Comparison of ENCODE assay signal across 12 cellular contexts in the genomic region with DNA sequence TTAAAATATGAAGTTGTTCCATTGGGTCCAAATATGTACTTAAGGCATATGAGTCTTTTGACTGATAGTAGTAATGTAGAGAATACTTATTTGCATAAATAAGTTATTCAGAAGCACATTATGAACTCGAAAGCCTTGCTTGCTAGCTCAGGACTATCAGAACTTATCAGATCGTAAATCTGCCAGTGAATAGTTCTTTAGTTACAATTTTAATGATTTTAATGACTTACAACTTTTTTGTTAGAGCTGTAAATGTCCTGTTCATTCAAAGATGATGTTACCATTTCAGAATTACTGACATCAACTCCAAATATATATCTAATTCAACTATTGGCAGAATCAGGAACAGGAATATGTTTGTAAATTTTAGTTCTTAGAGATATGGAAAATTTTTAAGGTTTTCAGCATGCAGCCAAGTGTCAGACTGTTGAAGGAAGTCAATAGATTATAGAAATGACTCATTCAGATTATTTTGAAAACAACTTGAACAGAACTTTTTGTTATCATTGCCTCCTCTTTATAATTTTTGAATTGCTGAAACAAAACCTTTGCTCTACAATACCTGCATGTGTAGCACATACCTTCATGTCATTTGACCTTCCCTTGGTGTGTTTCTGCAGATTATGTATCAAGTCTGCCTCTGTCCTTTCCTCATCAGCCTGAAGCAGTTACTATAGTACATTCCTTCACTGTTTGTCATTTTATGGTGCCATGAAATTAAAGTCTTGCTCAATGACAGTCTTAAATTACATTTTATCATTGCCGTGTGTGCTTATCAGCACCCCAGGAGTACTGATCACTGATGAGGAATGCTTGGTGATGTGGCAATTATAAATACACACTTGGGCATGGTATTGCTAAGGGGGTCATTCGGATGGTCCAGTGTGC. TPM values are rescaled to one million over a fixed set of nuclear protein-coding genes. Genes with fewer than 3 reads are reported as not detected.
DNase-seq lines count a peak whose midpoint lies in the region; ATAC-seq and TF ChIP-seq lines count a peak whose summit lies in the region.
"Had no signal": no experiment of that assay in that cellular context is flagged by ENCODE, and none has a peak within 500 bp of the region (broad histone marks: within the 10 kb centered on the region; RNA-seq: fewer than 3 reads in every experiment).

No MANE protein-coding gene starts in this region.

- peaks cover 14% of the 10 kb centered on the region for H3K4me1 Mint-ChIP-seq in endodermal cell
- peaks cover 68% of the 10 kb centered on the region for H3K4me1 Mint-ChIP-seq in activated naive CD4-positive, alpha-beta T cell treated with anti-CD3 and anti-CD28 coated beads for 36 hours (ENCODE audit: low read depth)

- H3K9me3 ChIP-seq in endodermal cell (ENCODE audit: control insufficient read depth, low read length) = no peaks in the 10 kb centered on the region
- H3K9me3 ChIP-seq: lower lobe of right lung had no signal

- H3K36me3 ChIP-seq in endodermal cell (ENCODE audit: control insufficient read depth, insufficient read depth, low read length) = no peaks in the 10 kb centered on the region

- CTCF ChIA-PET in activated naive CD4-positive, alpha-beta T cell treated with anti-CD3 and anti-CD28 coated beads for 36 hours (lab: Charles Lee) = no interaction called here

- H3K27me3 ChIP-seq in endodermal cell (ENCODE audit: control insufficient read depth, insufficient read depth, low read length, poor library complexity, severe bottlenecking) = no peaks in the 10 kb centered on the region

- ATAC-seq in GM19351 (IDR thresholded peaks at IDR 0.05; ENCODE audit: unreplicated experiment) = no peak
- ATAC-seq: lower lobe of right lung had no signal

- H3K27me3 Mint-ChIP-seq in endodermal cell (ENCODE audit: insufficient read depth) = no peaks in the 10 kb centered on the region
- H3K27me3 Mint-ChIP-seq in activated naive CD4-positive, alpha-beta T cell treated with anti-CD3 and anti-CD28 coated beads for 36 hours (ENCODE audit: low read depth) = no peaks in the 10 kb centered on the region

- TF ChIP-seq CTCF in endodermal cell (conservative IDR thresholded peaks at IDR 0.05) = no peak

- no peak overlapping the region for H3K9ac ChIP-seq in endodermal cell (ENCODE audit: extremely low read depth, low read length, poor library complexity, severe bottlenecking)

- peak; percentile 85 for DNase-seq in EL
- peak; percentile 28 for DNase-seq in OCI-M1 (lab: John Stamatoyannopoulos, UW)
- no peak for DNase-seq in endodermal cell
- peak; percentile 50 for DNase-seq in non-pigmented ciliary epithelial cell (ENCODE audit: low read depth)
- no peak for DNase-seq in HuH-7.5 (ENCODE audit: low spot score)
- DNase-seq in activated naive CD4-positive, alpha-beta T cell treated with anti-CD3 and anti-CD28 coated beads for 36 hours = no peak
- no peak for DNase-seq in GDM1 (lab: John Stamatoyannopoulos, UW)
- DNase-seq: activated CD8-positive, alpha-beta memory T cell treated with anti-CD3 and anti-CD28 coated beads, Interleukin-2, amount 50 U/mL, for 4 hours; effector CD4-positive, alpha-beta T cell; lower lobe of right lung; NCI-H1092 had no signal

- peaks cover 24% of the 10 kb centered on the region for H3K36me3 Mint-ChIP-seq in endodermal cell (ENCODE audit: low read depth)
- peaks cover 39% of the 10 kb centered on the region for H3K36me3 Mint-ChIP-seq in activated naive CD4-positive, alpha-beta T cell treated with anti-CD3 and anti-CD28 coated beads for 36 hours (ENCODE audit: low read depth)

- no peak overlapping the region for H3K4me3 ChIP-seq in endodermal cell (ENCODE audit: low read length)
- H3K4me3 ChIP-seq: lower lobe of right lung had no signal

- no peaks in the 10 kb centered on the region for H3K9me3 Mint-ChIP-seq in endodermal cell
- H3K9me3 Mint-ChIP-seq in activated naive CD4-positive, alpha-beta T cell treated with anti-CD3 and anti-CD28 coated beads for 36 hours = no peaks in the 10 kb centered on the region

- intact Hi-C loops in activated naive CD4-positive, alpha-beta T cell treated with anti-CD3 and anti-CD28 coated beads for 36 hours (cut with micrococcal nuclease) = no loop called here

- H3K4me1 ChIP-seq in endodermal cell (ENCODE audit: control insufficient read depth, insufficient read depth, low read length) = no peaks in the 10 kb centered on the region
- H3K4me1 ChIP-seq: lower lobe of right lung had no signal

- H3K27ac Mint-ChIP-seq in endodermal cell = peak overlapping the region; percentile 19
- H3K27ac Mint-ChIP-seq in activated naive CD4-positive, alpha-beta T cell treated with anti-CD3 and anti-CD28 coated beads for 36 hours = no peak overlapping the region

- no peak overlapping the region for H3K4me3 Mint-ChIP-seq in endodermal cell
- no peak overlapping the region for H3K4me3 Mint-ChIP-seq in activated naive CD4-positive, alpha-beta T cell treated with anti-CD3 and anti-CD28 coated beads for 36 hours

- 93 to 100% methylated on average over 3 to 4 of the region's 4 CpGs for WGBS in endodermal cell (ENCODE audit: insufficient coverage in 1 of 2, insufficient read length in 1 of 2), 2 experiments

- no peak overlapping the region for H3K27ac ChIP-seq in endodermal cell (ENCODE audit: low read depth, low read length)
- H3K27ac ChIP-seq: lower lobe of right lung had no signal

RNA-seq across cellular contexts. Expression of a gene that starts 44.9 kb away (rescaled TPM):
- total RNA-seq in endodermal cell = 10 to 100 TPM; 23.8 to 33.8 TPM
- 26.5 TPM for polyA plus RNA-seq in endodermal cell (2013, experiment 1 of 2)
- polyA plus RNA-seq in endodermal cell (2013, experiment 2 of 2) = 21.1 TPM
- 10 to 100 TPM; 14.4 to 15.0 TPM for total RNA-seq in activated naive CD4-positive, alpha-beta T cell treated with anti-CD3 and anti-CD28 coated beads for 36 hours

Comparison
In these comparisons a context has a peak if more than half of its experiments do, and no peak if none do; other contexts are left out.
1. DNase-seq: peak in EL (single experiment), OCI-M1 (single experiment) and non-pigmented ciliary epithelial cell (single experiment); none in endodermal cell (single experiment), HuH-7.5 (single experiment), activated naive CD4-positive, alpha-beta T cell treated with anti-CD3 and anti-CD28 coated beads for 36 hours (single experiment) and GDM1 (single experiment).